15 cellular contexts compared by ENCODE assay signal in genomic region chr4:8355864-8356565, GRCh38.
DNase-seq lines count a peak whose midpoint lies in the region; ATAC-seq and TF ChIP-seq lines count a peak whose summit lies in the region.
"Had no signal": no experiment of that assay in that cellular context is flagged by ENCODE, and none has a peak within 500 bp of the region (broad histone marks: within the 10 kb centered on the region; RNA-seq: fewer than 3 reads in every experiment).

No MANE protein-coding gene starts in this region.

- intact Hi-C loops in prostate gland (cut with DNase I), result no loop called here
- intact Hi-C loops in stomach (cut with DNase I; ENCODE audit: low total_unique reads), result no loop called here
- intact Hi-C loops in activated T-helper 1 cell treated with anti-CD3 and anti-CD28 coated beads, Interleukin-12 subunit alpha, Interleukin-12 subunit beta, Interleukin-2, Interleukin-4 antibody, amounts not matched to agents 30 ng/mL and 10 ng/mL and 1 ng/mL, durations not matched to agents 14 hours and 24 hours and 36 hours (cut with micrococcal nuclease), result no loop called here

- no peak overlapping the region for H2AFZ ChIP-seq in GM23248

- peaks cover 0 to 2% of the 10 kb centered on the region in 2 donors for H3K27me3 Mint-ChIP-seq in natural killer cell treated with Interleukin-12 subunit alpha and Interleukin-12 subunit beta and Interleukin-15 and Interleukin-18, amount 100 ng/mL, for 72 hours
- no peaks in the 10 kb centered on the region for H3K27me3 Mint-ChIP-seq in activated T-helper 1 cell treated with anti-CD3 and anti-CD28 coated beads, Interleukin-12 subunit alpha, Interleukin-12 subunit beta, Interleukin-2, Interleukin-4 antibody, amounts not matched to agents 30 ng/mL and 10 ng/mL and 1 ng/mL, durations not matched to agents 14 hours and 24 hours and 36 hours (ENCODE audit: insufficient read depth)

- H3K9me3 ChIP-seq in GM23248 (ENCODE audit: low read depth) (no peaks in the 10 kb centered on the region), adipocyte (ENCODE audit: control insufficient read depth, low read length) (no peaks in the 10 kb centered on the region), prostate gland (no peaks in the 10 kb centered on the region), stomach (no peaks in the 10 kb centered on the region)
- H3K9me3 ChIP-seq: neutrophil, vagina had no signal

- H3K9ac ChIP-seq in GM23248, result no peak overlapping the region
- H3K9ac ChIP-seq in adipocyte (ENCODE audit: low read length), result no peak overlapping the region

- H3K27me3 ChIP-seq in GM23248 (replicated peaks; ENCODE audit: insufficient read depth), result peaks cover 20% of the 10 kb centered on the region
- peaks cover 3% of the 10 kb centered on the region for H3K27me3 ChIP-seq in adipocyte (replicated peaks; ENCODE audit: control insufficient read depth, insufficient read depth, low read length)
- no peaks in the 10 kb centered on the region for H3K27me3 ChIP-seq in prostate gland (replicated peaks; ENCODE audit: insufficient read depth)
- no peaks in the 10 kb centered on the region for H3K27me3 ChIP-seq in stomach
- H3K27me3 ChIP-seq: neutrophil, vagina had no signal

- no peak for TF ChIP-seq EP300 in stomach (IDR thresholded peaks at IDR 0.05)

- peaks cover 10% of the 10 kb centered on the region for H3K4me1 ChIP-seq in GM23248 (ENCODE audit: insufficient read depth)
- peaks cover 13% of the 10 kb centered on the region for H3K4me1 ChIP-seq in adipocyte (ENCODE audit: control insufficient read depth, insufficient read depth, low read length)
- H3K4me1 ChIP-seq in prostate gland (replicated peaks), result peaks cover 33% of the 10 kb centered on the region
- H3K4me1 ChIP-seq in stomach, result peaks cover 0 to 37% (median 24%) of the 10 kb centered on the region in 4 donors

- no peak for TF ChIP-seq CTCF in fibroblast of the aortic adventitia (IDR thresholded peaks at IDR 0.05; ENCODE audit: insufficient read depth, low read length)
- no peak for TF ChIP-seq CTCF in prostate gland (IDR thresholded peaks at IDR 0.05)
- no peak for TF ChIP-seq CTCF in stomach (IDR thresholded peaks at IDR 0.05)

- H3K79me2 ChIP-seq in GM23248 (ENCODE audit: insufficient read depth), result no peaks in the 10 kb centered on the region

- no peak overlapping the region for H3K4me3 Mint-ChIP-seq in natural killer cell treated with Interleukin-12 subunit alpha and Interleukin-12 subunit beta and Interleukin-15 and Interleukin-18, amount 100 ng/mL, for 72 hours
- no peak overlapping the region for H3K4me3 Mint-ChIP-seq in activated T-helper 1 cell treated with anti-CD3 and anti-CD28 coated beads, Interleukin-12 subunit alpha, Interleukin-12 subunit beta, Interleukin-2, Interleukin-4 antibody, amounts not matched to agents 30 ng/mL and 10 ng/mL and 1 ng/mL, durations not matched to agents 14 hours and 24 hours and 36 hours
- H3K4me3 Mint-ChIP-seq: activated CD8-positive, alpha-beta T cell treated with anti-CD3 and anti-CD28 coated beads, Interleukin-2, amount 10 ng/mL, durations not matched to agents 7 days and 5 days; activated T-helper 17 cell treated with anti-CD3 and anti-CD28 coated beads, Interleukin-2, amount 50 U/mL, for 72 hours; stimulated activated naive B cell treated with anti-CD40 and anti-IgM and Interleukin-4, amounts not matched to agents 10 μg/mL and 1 μg/mL and 100 μg/mL, for 72 hours had no signal

- H3K4me1 Mint-ChIP-seq in natural killer cell treated with Interleukin-12 subunit alpha and Interleukin-12 subunit beta and Interleukin-15 and Interleukin-18, amount 100 ng/mL, for 72 hours (ENCODE audit: low read depth in 2 of 2), result no peaks in the 10 kb centered on the region
- H3K4me1 Mint-ChIP-seq in activated T-helper 1 cell treated with anti-CD3 and anti-CD28 coated beads, Interleukin-12 subunit alpha, Interleukin-12 subunit beta, Interleukin-2, Interleukin-4 antibody, amounts not matched to agents 30 ng/mL and 10 ng/mL and 1 ng/mL, durations not matched to agents 14 hours and 24 hours and 36 hours (ENCODE audit: low read depth), result no peaks in the 10 kb centered on the region
- H3K4me1 Mint-ChIP-seq: activated T-helper 17 cell treated with anti-CD3 and anti-CD28 coated beads, Interleukin-2, amount 50 U/mL, for 72 hours had no signal

- no peaks in the 10 kb centered on the region for H3K36me3 ChIP-seq in GM23248 (ENCODE audit: low read depth)
- H3K36me3 ChIP-seq in adipocyte (ENCODE audit: control insufficient read depth, insufficient read depth, low read length, severe bottlenecking), result no peaks in the 10 kb centered on the region
- no peaks in the 10 kb centered on the region for H3K36me3 ChIP-seq in prostate gland
- no peaks in the 10 kb centered on the region for H3K36me3 ChIP-seq in stomach
- H3K36me3 ChIP-seq: neutrophil, vagina had no signal

- H4K20me1 ChIP-seq in GM23248 (ENCODE audit: insufficient read depth), result no peaks in the 10 kb centered on the region

- in situ Hi-C loops in GM23248 (cut with MboI), result no loop called here

- DNase-seq in GM23248, result peak; percentile 26
- peak; percentile 40 for DNase-seq in adipocyte (ENCODE audit: low read depth)
- peak; percentile 32 for DNase-seq in fibroblast of the aortic adventitia (ENCODE audit: low read depth)
- peak; percentile 46 for DNase-seq in prostate gland (ENCODE audit: low spot score)
- DNase-seq in stomach, result no peak
- DNase-seq in natural killer cell treated with Interleukin-12 subunit alpha and Interleukin-12 subunit beta and Interleukin-15 and Interleukin-18, amount 100 ng/mL, for 72 hours (ENCODE audit: low spot score), result no peak
- no peak for DNase-seq in activated T-helper 1 cell treated with anti-CD3 and anti-CD28 coated beads, Interleukin-12 subunit alpha, Interleukin-12 subunit beta, Interleukin-2, Interleukin-4 antibody, amounts not matched to agents 30 ng/mL and 10 ng/mL and 1 ng/mL, durations not matched to agents 14 hours and 24 hours and 36 hours (ENCODE audit: low spot score)
- DNase-seq: activated CD8-positive, alpha-beta T cell treated with anti-CD3 and anti-CD28 coated beads, Interleukin-2, amount 10 ng/mL, durations not matched to agents 7 days and 5 days; anterior cingulate cortex; DMS79; stimulated activated naive B cell treated with anti-CD40 and anti-IgM and Interleukin-4, amounts not matched to agents 10 μg/mL and 1 μg/mL and 100 μg/mL, for 72 hours had no signal

- H3K9me2 ChIP-seq in GM23248 (ENCODE audit: insufficient read depth), result no peaks in the 10 kb centered on the region

- no peak overlapping the region for H3K4me2 ChIP-seq in GM23248 (ENCODE audit: unreplicated experiment)

- H3F3A ChIP-seq in GM23248 (ENCODE audit: insufficient read depth), result no peaks in the 10 kb centered on the region

- H3K9me3 Mint-ChIP-seq in natural killer cell treated with Interleukin-12 subunit alpha and Interleukin-12 subunit beta and Interleukin-15 and Interleukin-18, amount 100 ng/mL, for 72 hours, result no peaks in the 10 kb centered on the region
- H3K9me3 Mint-ChIP-seq in activated T-helper 1 cell treated with anti-CD3 and anti-CD28 coated beads, Interleukin-12 subunit alpha, Interleukin-12 subunit beta, Interleukin-2, Interleukin-4 antibody, amounts not matched to agents 30 ng/mL and 10 ng/mL and 1 ng/mL, durations not matched to agents 14 hours and 24 hours and 36 hours, result no peaks in the 10 kb centered on the region
- H3K9me3 Mint-ChIP-seq: activated T-helper 17 cell treated with anti-CD3 and anti-CD28 coated beads, Interleukin-2, amount 50 U/mL, for 72 hours; stimulated activated naive B cell treated with anti-CD40 and anti-IgM and Interleukin-4, amounts not matched to agents 10 μg/mL and 1 μg/mL and 100 μg/mL, for 72 hours had no signal

- no peak for ATAC-seq in natural killer cell treated with Interleukin-12 subunit alpha and Interleukin-12 subunit beta and Interleukin-15 and Interleukin-18, amount 100 ng/mL, for 72 hours
- ATAC-seq: activated CD8-positive, alpha-beta T cell treated with anti-CD3 and anti-CD28 coated beads, Interleukin-2, amount 10 ng/mL, durations not matched to agents 7 days and 5 days; activated T-helper 17 cell treated with anti-CD3 and anti-CD28 coated beads, Interleukin-2, amount 50 U/mL, for 72 hours; stimulated activated naive B cell treated with anti-CD40 and anti-IgM and Interleukin-4, amounts not matched to agents 10 μg/mL and 1 μg/mL and 100 μg/mL, for 72 hours had no signal

- H3K36me3 Mint-ChIP-seq in natural killer cell treated with Interleukin-12 subunit alpha and Interleukin-12 subunit beta and Interleukin-15 and Interleukin-18, amount 100 ng/mL, for 72 hours, result no peaks in the 10 kb centered on the region
- H3K36me3 Mint-ChIP-seq in activated T-helper 1 cell treated with anti-CD3 and anti-CD28 coated beads, Interleukin-12 subunit alpha, Interleukin-12 subunit beta, Interleukin-2, Interleukin-4 antibody, amounts not matched to agents 30 ng/mL and 10 ng/mL and 1 ng/mL, durations not matched to agents 14 hours and 24 hours and 36 hours (ENCODE audit: low read depth), result no peaks in the 10 kb centered on the region
- H3K36me3 Mint-ChIP-seq: stimulated activated naive B cell treated with anti-CD40 and anti-IgM and Interleukin-4, amounts not matched to agents 10 μg/mL and 1 μg/mL and 100 μg/mL, for 72 hours had no signal

- no peak overlapping the region for H3K27ac Mint-ChIP-seq in natural killer cell treated with Interleukin-12 subunit alpha and Interleukin-12 subunit beta and Interleukin-15 and Interleukin-18, amount 100 ng/mL, for 72 hours
- no peak overlapping the region for H3K27ac Mint-ChIP-seq in activated T-helper 1 cell treated with anti-CD3 and anti-CD28 coated beads, Interleukin-12 subunit alpha, Interleukin-12 subunit beta, Interleukin-2, Interleukin-4 antibody, amounts not matched to agents 30 ng/mL and 10 ng/mL and 1 ng/mL, durations not matched to agents 14 hours and 24 hours and 36 hours
- H3K27ac Mint-ChIP-seq: activated CD8-positive, alpha-beta T cell treated with anti-CD3 and anti-CD28 coated beads, Interleukin-2, amount 10 ng/mL, durations not matched to agents 7 days and 5 days; activated T-helper 17 cell treated with anti-CD3 and anti-CD28 coated beads, Interleukin-2, amount 50 U/mL, for 72 hours; stimulated activated naive B cell treated with anti-CD40 and anti-IgM and Interleukin-4, amounts not matched to agents 10 μg/mL and 1 μg/mL and 100 μg/mL, for 72 hours had no signal

- 34 to 35% methylated on average over 8 of the region's 8 CpGs for WGBS in GM23248 (ENCODE audit: low coverage in 1 of 2, low lambda C conversion rate in 2 of 2, missing lambda C conversion rate in 2 of 2), 2 experiments
- 32% methylated on average over 8 of the region's 8 CpGs for WGBS in prostate gland
- 50 to 70% (median 62%) methylated on average over 8 of the region's 8 CpGs for WGBS in stomach, 5 donors

- H3K27ac ChIP-seq in GM23248 (no peak overlapping the region), prostate gland (peak overlapping the region in 1 of 2 donors; percentile 0), stomach (no peak overlapping the region)
- H3K27ac ChIP-seq: neutrophil, vagina had no signal

- no peak overlapping the region for H3K4me3 ChIP-seq in GM23248
- H3K4me3 ChIP-seq in adipocyte (ENCODE audit: low read length), result no peak overlapping the region
- no peak overlapping the region for H3K4me3 ChIP-seq in fibroblast of the aortic adventitia (ENCODE audit: low read depth, low read length)
- H3K4me3 ChIP-seq in prostate gland, result no peak overlapping the region
- no peak overlapping the region for H3K4me3 ChIP-seq in stomach
- H3K4me3 ChIP-seq: lung, vagina had no signal

- TF ChIP-seq POLR2A in prostate gland (IDR thresholded peaks at IDR 0.05) (no peak), stomach (IDR thresholded peaks at IDR 0.05) (no peak)

Comparison
In these comparisons a context has a peak if more than half of its experiments do, and no peak if none do; other contexts are left out.
1. DNase-seq: peak in GM23248 (single experiment), adipocyte (single experiment), fibroblast of the aortic adventitia (single experiment) and prostate gland (single experiment); none in stomach (single experiment), natural killer cell treated with Interleukin-12 subunit alpha and Interleukin-12 subunit beta and Interleukin-15 and Interleukin-18, amount 100 ng/mL, for 72 hours (single experiment) and activated T-helper 1 cell treated with anti-CD3 and anti-CD28 coated beads, Interleukin-12 subunit alpha, Interleukin-12 subunit beta, Interleukin-2, Interleukin-4 antibody, amounts not matched to agents 30 ng/mL and 10 ng/mL and 1 ng/mL, durations not matched to agents 14 hours and 24 hours and 36 hours (single experiment).